Comparison of ENCODE assay signal across 1 cellular context in genomic region chr22:43011079-43011478, GRCh38.
TF ChIP-seq lines count a peak whose summit lies in the region.

No MANE protein-coding gene starts in this region.

TF ChIP-seq in GM12878, 131 proteins besides CTCF, POLR2A, EP300 and RAD21:
- TF ChIP-seq SP1 (IDR thresholded peaks at IDR 0.05; ENCODE audit: low read depth, low read length): no peak
- no peak for TF ChIP-seq USF1 (IDR thresholded peaks at IDR 0.05; ENCODE audit: borderline replicate concordance, extremely low read length, insufficient read depth, low read depth, low read length)
- no peak for TF ChIP-seq RAD51 (IDR thresholded peaks at IDR 0.05)
- TF ChIP-seq PAX5 (IDR thresholded peaks at IDR 0.05; ENCODE audit: borderline replicate concordance, low read depth, low read length): no peak
- TF ChIP-seq TCF3 (IDR thresholded peaks at IDR 0.05; ENCODE audit: borderline replicate concordance, insufficient read depth, low read depth, low read length): no peak
- no peak for TF ChIP-seq ZBTB40 (IDR thresholded peaks at IDR 0.05; ENCODE audit: borderline replicate concordance)
- no peak for TF ChIP-seq RBBP5 (conservative IDR thresholded peaks at IDR 0.05)
- no peak for TF ChIP-seq STAT1 (conservative IDR thresholded peaks at IDR 0.05)
- no peak for TF ChIP-seq ETV6 (conservative IDR thresholded peaks at IDR 0.05 in 1 of 2, IDR thresholded peaks at IDR 0.05 in 1 of 2; ENCODE audit: borderline replicate concordance in 1 of 2, low read depth in 1 of 2)
- TF ChIP-seq ZNF384 (IDR thresholded peaks at IDR 0.05; ENCODE audit: borderline replicate concordance, low read depth, low read length): no peak
- TF ChIP-seq NR2F1 (conservative IDR thresholded peaks at IDR 0.05): no peak
- TF ChIP-seq ATF3 (IDR thresholded peaks at IDR 0.05; ENCODE audit: borderline replicate concordance, extremely low read depth, low read depth, low read length): no peak
- no peak for TF ChIP-seq PML (IDR thresholded peaks at IDR 0.05; ENCODE audit: low read length)
- no peak for TF ChIP-seq E2F8 (IDR thresholded peaks at IDR 0.05; ENCODE audit: low read depth, partially characterized antibody)
- TF ChIP-seq ELK1 (IDR thresholded peaks at IDR 0.05; ENCODE audit: low read depth, low read length): no peak
- no peak for TF ChIP-seq EZH2 (IDR thresholded peaks at IDR 0.05; ENCODE audit: borderline replicate concordance, control insufficient read depth, low read depth, low read length)
- no peak for TF ChIP-seq FOS (IDR thresholded peaks at IDR 0.05; ENCODE audit: borderline replicate concordance, extremely low read depth, insufficient read length)
